In genomic region chr20:62874745-62875344, GRCh38 we compare ENCODE assay signal across 10 cellular contexts. TPM values are rescaled to one million over a fixed set of nuclear protein-coding genes. Genes with fewer than 3 reads are reported as not detected.
DNase-seq lines count a peak whose midpoint lies in the region; ATAC-seq and TF ChIP-seq lines count a peak whose summit lies in the region.
"Had no signal": no experiment of that assay in that cellular context is flagged by ENCODE, and none has a peak within 500 bp of the region (broad histone marks: within the 10 kb centered on the region; RNA-seq: fewer than 3 reads in every experiment).

No MANE protein-coding gene starts in this region.

- H3K4me1 Mint-ChIP-seq in activated CD8-positive, alpha-beta T cell treated with anti-CD3 and anti-CD28 coated beads for 36 hours (ENCODE audit: low read depth), result peaks cover 18% of the 10 kb centered on the region
- peaks cover 20% of the 10 kb centered on the region for H3K4me1 Mint-ChIP-seq in neural crest cell

- no peaks in the 10 kb centered on the region for H3K27me3 ChIP-seq in HUES6 (ENCODE audit: control insufficient read depth, insufficient read depth, low read length)

- no peak overlapping the region; the same call in 1 of the 2 replicates for H3K4me3 ChIP-seq in HUES6 (ENCODE audit: low read depth, low read length)

- no peaks in the 10 kb centered on the region for H3K27me3 Mint-ChIP-seq in activated CD8-positive, alpha-beta T cell treated with anti-CD3 and anti-CD28 coated beads for 36 hours
- peaks cover 13% of the 10 kb centered on the region for H3K27me3 Mint-ChIP-seq in neural crest cell (ENCODE audit: low read depth)

- H3K36me3 Mint-ChIP-seq in activated CD8-positive, alpha-beta T cell treated with anti-CD3 and anti-CD28 coated beads for 36 hours (ENCODE audit: low read depth), result no peaks in the 10 kb centered on the region
- H3K36me3 Mint-ChIP-seq in neural crest cell (ENCODE audit: low read depth), result peaks cover 2% of the 10 kb centered on the region

- intact Hi-C loops in activated CD8-positive, alpha-beta T cell treated with anti-CD3 and anti-CD28 coated beads for 36 hours (cut with micrococcal nuclease), result no loop called here

- peak overlapping the region; percentile 50; the same call in 1 of the 2 replicates for H3K27ac ChIP-seq in HUES6 (ENCODE audit: low read depth, low read length)

- H3K4me1 ChIP-seq in HUES6 (ENCODE audit: control insufficient read depth, insufficient read depth, low read length), result peaks cover 27% of the 10 kb centered on the region

- peak overlapping the region; percentile 67 for H3K9ac ChIP-seq in HUES6 (ENCODE audit: low read length)

- no peaks in the 10 kb centered on the region for H3K9me3 ChIP-seq in HUES6 (ENCODE audit: control insufficient read depth, insufficient read depth, low read depth, low read length)

- no peak for TF ChIP-seq CTCF in activated CD8-positive, alpha-beta T cell treated with anti-CD3 and anti-CD28 coated beads for 36 hours (IDR thresholded peaks at IDR 0.05)
- no peak for TF ChIP-seq CTCF in neural crest cell (conservative IDR thresholded peaks at IDR 0.05)

- POLR2A ChIA-PET in activated CD8-positive, alpha-beta T cell treated with anti-CD3 and anti-CD28 coated beads for 36 hours (lab: Charles Lee), result interaction anchor here (0.7 to 0.9 kb wide), 2 partner anchors 12 to 23 kb away, joined by 3 read pairs; no protein-coding TSS in a partner anchor

- no peaks in the 10 kb centered on the region for H3K9me3 Mint-ChIP-seq in activated CD8-positive, alpha-beta T cell treated with anti-CD3 and anti-CD28 coated beads for 36 hours
- H3K9me3 Mint-ChIP-seq in neural crest cell, result no peaks in the 10 kb centered on the region
- H3K9me3 Mint-ChIP-seq: activated naive CD8-positive, alpha-beta T cell treated with anti-CD3 and anti-CD28 coated beads, Interleukin-2, amount 50 U/mL, for 24 hours had no signal

- peak overlapping the region; percentile 48 for H3K4me3 Mint-ChIP-seq in activated CD8-positive, alpha-beta T cell treated with anti-CD3 and anti-CD28 coated beads for 36 hours
- H3K4me3 Mint-ChIP-seq in neural crest cell, result peak overlapping the region; percentile 49

- H3K27ac Mint-ChIP-seq in activated CD8-positive, alpha-beta T cell treated with anti-CD3 and anti-CD28 coated beads for 36 hours, result no peak overlapping the region
- H3K27ac Mint-ChIP-seq in neural crest cell (ENCODE audit: unreplicated experiment), result no peak overlapping the region
- H3K27ac Mint-ChIP-seq: activated naive CD8-positive, alpha-beta T cell treated with anti-CD3 and anti-CD28 coated beads, Interleukin-2, amount 50 U/mL, for 24 hours had no signal

- CTCF ChIA-PET in activated CD8-positive, alpha-beta T cell treated with anti-CD3 and anti-CD28 coated beads for 36 hours (lab: Charles Lee), result interaction anchor here (0.9 to 3.1 kb wide), 6 partner anchors 12 to 134 kb away, joined by 3 to 13 read pairs (median 4); no protein-coding TSS in a partner anchor

- no peaks in the 10 kb centered on the region for H3K36me3 ChIP-seq in HUES6 (ENCODE audit: control insufficient read depth, insufficient read depth, low read length)

- ATAC-seq in activated CD8-positive, alpha-beta T cell treated with anti-CD3 and anti-CD28 coated beads for 36 hours, result no peak
- no peak for ATAC-seq in GM19452 (IDR thresholded peaks at IDR 0.05; ENCODE audit: unreplicated experiment)
- ATAC-seq: activated naive CD8-positive, alpha-beta T cell treated with anti-CD3 and anti-CD28 coated beads, Interleukin-2, amount 50 U/mL, for 24 hours had no signal

- DNase-seq in DMS153 (lab: John Stamatoyannopoulos, UW), result peak; percentile 32
- no peak for DNase-seq in DMS153 treated with DMSO at 0.1 percent for 48 hours (lab: John Stamatoyannopoulos, UW; ENCODE audit: unreplicated experiment)
- DNase-seq in activated CD8-positive, alpha-beta T cell treated with anti-CD3 and anti-CD28 coated beads for 36 hours, result no peak
- no peak for DNase-seq in neural crest cell (ENCODE audit: low read depth, low spot score)
- DNase-seq in stimulated activated CD4-positive, alpha-beta T cell treated with anti-CD3 and anti-CD28 coated beads, Interleukin-12 subunit alpha, Interleukin-12 subunit beta, amount 100 ng/mL, for 4 hours, result no peak
- no peak for DNase-seq in NOMO-1 treated with dmso at 0.1 percent for 144 hours (lab: John Stamatoyannopoulos, UW; ENCODE audit: unreplicated experiment)
- DNase-seq: activated naive CD8-positive, alpha-beta T cell treated with anti-CD3 and anti-CD28 coated beads, Interleukin-2, amount 50 U/mL, for 24 hours had no signal

RNA-seq across cellular contexts. Expression of gene TCFL5, which starts 13.2 kb away (rescaled TPM):
- total RNA-seq in activated CD8-positive, alpha-beta T cell treated with anti-CD3 and anti-CD28 coated beads for 36 hours, result 1 to 10 TPM; 7.5 to 7.6 TPM
- 17.5 and 17.6 TPM in 2 replicates for total RNA-seq in neural crest cell

RNA-seq across cellular contexts. Expression of gene DIDO1, which starts 51.5 kb away (rescaled TPM):
- total RNA-seq in activated CD8-positive, alpha-beta T cell treated with anti-CD3 and anti-CD28 coated beads for 36 hours, result 10 to 100 TPM; 45.9 to 47.4 TPM
- total RNA-seq in neural crest cell, result 72.0 TPM in 2 replicates

RNA-seq across cellular contexts. Expression of gene COL9A3, which starts 58.0 kb away (rescaled TPM):
- total RNA-seq in activated CD8-positive, alpha-beta T cell treated with anti-CD3 and anti-CD28 coated beads for 36 hours, result not detected
- total RNA-seq in neural crest cell, result 3.8 and 4.6 TPM in 2 replicates
- total RNA-seq: mononuclear cell had no signal
